ENCODE assay signal across 28 cellular contexts in genomic region chr16:88735121-88735520, GRCh38. TPM values are rescaled to one million over a fixed set of nuclear protein-coding genes. Genes with fewer than 3 reads are reported as not detected.
"Had no signal": no experiment of that assay in that cellular context is flagged by ENCODE, and none has a peak within 500 bp of the region (broad histone marks: within the 10 kb centered on the region; RNA-seq: fewer than 3 reads in every experiment).

No MANE protein-coding gene starts in this region.

- H3K36me3 Mint-ChIP-seq: immature natural killer cell had no signal

- H3K9me3 Mint-ChIP-seq: immature natural killer cell; naive thymus-derived CD8-positive, alpha-beta T cell; nephron; neural crest cell; stimulated activated effector memory CD8-positive, alpha-beta T cell treated with anti-CD3 and anti-CD28 coated beads, Interleukin-12 subunit alpha, Interleukin-12 subunit beta, amount 100 ng/mL, for 72 hours; stimulated activated naive CD8-positive, alpha-beta T cell treated with anti-CD3 and anti-CD28 coated beads, Interleukin-15, Interleukin-2, amounts not matched to agents 100 ng/mL and 50 ng/mL, for 24 hours had no signal

- H3K9me3 ChIP-seq: left lung, lower lobe of right lung, neutrophil, ovary, sigmoid colon, spleen, suprapubic skin, thoracic aorta, tibial artery, upper lobe of right lung had no signal

- H3K4me3 Mint-ChIP-seq: immature natural killer cell; naive thymus-derived CD8-positive, alpha-beta T cell; nephron; neural crest cell; stimulated activated effector memory CD8-positive, alpha-beta T cell treated with anti-CD3 and anti-CD28 coated beads, Interleukin-12 subunit alpha, Interleukin-12 subunit beta, amount 100 ng/mL, for 72 hours; stimulated activated naive CD8-positive, alpha-beta T cell treated with anti-CD3 and anti-CD28 coated beads, Interleukin-15, Interleukin-2, amounts not matched to agents 100 ng/mL and 50 ng/mL, for 24 hours had no signal

- H3K4me1 Mint-ChIP-seq: neural crest cell had no signal

- H3K27me3 Mint-ChIP-seq: naive thymus-derived CD8-positive, alpha-beta T cell; stimulated activated naive CD8-positive, alpha-beta T cell treated with anti-CD3 and anti-CD28 coated beads, Interleukin-15, Interleukin-2, amounts not matched to agents 100 ng/mL and 50 ng/mL, for 24 hours had no signal

- H3K36me3 ChIP-seq: ovary had no signal

- H3K27ac Mint-ChIP-seq: immature natural killer cell; naive thymus-derived CD8-positive, alpha-beta T cell; nephron; progenitor cell of endocrine pancreas; stimulated activated effector memory CD8-positive, alpha-beta T cell treated with anti-CD3 and anti-CD28 coated beads, Interleukin-12 subunit alpha, Interleukin-12 subunit beta, amount 100 ng/mL, for 72 hours; stimulated activated naive CD8-positive, alpha-beta T cell treated with anti-CD3 and anti-CD28 coated beads, Interleukin-15, Interleukin-2, amounts not matched to agents 100 ng/mL and 50 ng/mL, for 24 hours had no signal

- DNase-seq: hypothalamus; immature natural killer cell; kidney; left colon; left lung; lower lobe of right lung; mammary epithelial cell; mesenchymal stem cell; naive thymus-derived CD8-positive, alpha-beta T cell; ovary; right cardiac atrium; sigmoid colon; small intestine; spleen; stimulated activated CD4-positive, alpha-beta T cell treated with anti-CD3 and anti-CD28 coated beads, Interleukin-4, amount 100 ng/mL, for 24 hours; stimulated activated naive CD4-positive, alpha-beta T cell; tibial artery; trophoblast cell; upper lobe of right lung had no signal

- ATAC-seq: left colon; left lung; lower lobe of right lung; naive thymus-derived CD8-positive, alpha-beta T cell; right cardiac atrium; stimulated activated effector memory CD8-positive, alpha-beta T cell treated with anti-CD3 and anti-CD28 coated beads, Interleukin-12 subunit alpha, Interleukin-12 subunit beta, amount 100 ng/mL, for 72 hours; upper lobe of right lung had no signal

- FAIRE-seq: islet of Langerhans, kidney, small intestine had no signal

- H3K27me3 ChIP-seq: left lung, neutrophil, ovary, sigmoid colon, spleen, suprapubic skin, tibial artery, upper lobe of right lung had no signal

- H3K27ac ChIP-seq: left lung, lower lobe of right lung, neutrophil, ovary, sigmoid colon, spleen, suprapubic skin, thoracic aorta, tibial artery, upper lobe of right lung had no signal

- H3K4me3 ChIP-seq: left lung, lower lobe of right lung, ovary, sigmoid colon, spleen, suprapubic skin, thoracic aorta, tibial artery, upper lobe of right lung had no signal

RNA-seq across cellular contexts. Expression of gene SNAI3, which starts 48.8 kb away (rescaled TPM):
- total RNA-seq: mammary epithelial cell, neural crest cell had no signal
